Comparison of ENCODE assay signal across 8 cellular contexts in genomic region chr1:173478099-173478555, GRCh38. TPM values are rescaled to one million over a fixed set of nuclear protein-coding genes. Genes with fewer than 3 reads are reported as not detected.
DNase-seq lines count a peak whose midpoint lies in the region; ATAC-seq and TF ChIP-seq lines count a peak whose summit lies in the region.

No MANE protein-coding gene starts in this region.

- no peak overlapping the region for H3K18ac ChIP-seq in H9 (ENCODE audit: insufficient read length, low read depth, low read length)

- H3K4me2 ChIP-seq in H9 (ENCODE audit: insufficient read depth, insufficient read length, low read length), result peak overlapping the region; percentile 97

- no peak overlapping the region for H2BK120ac ChIP-seq in H9 (ENCODE audit: low read depth, low read length, poor library complexity, severe bottlenecking)

- no peaks in the 10 kb centered on the region for H3K9me3 ChIP-seq in H9 (ENCODE audit: control insufficient read depth, low read depth, low read length)

- peaks cover 25% of the 10 kb centered on the region; the same call in 1 of the 2 replicates for H3K79me2 ChIP-seq in H9 (ENCODE audit: insufficient read depth, low read length)

- no peak overlapping the region for H4K5ac ChIP-seq in H9 (ENCODE audit: insufficient read length, low read depth, low read length)

- peaks cover 18% of the 10 kb centered on the region for H3K23me2 ChIP-seq in H9 (ENCODE audit: insufficient read length, low read depth, low read length, poor library complexity, severe bottlenecking)

- no peaks in the 10 kb centered on the region for H3K79me1 ChIP-seq in H9 (ENCODE audit: insufficient read depth, low read depth, low read length, poor library complexity, severe bottlenecking)

- H3K4me3 Mint-ChIP-seq in H9 (peak overlapping the region; percentile 94 to 98), mesothelial cell of epicardium (peak overlapping the region; percentile 92), type B pancreatic cell (peak overlapping the region; percentile 95)

- H3K27ac Mint-ChIP-seq in H9, result peak overlapping the region; percentile 17 to 95 (median 51); a peak in 6 of 7 replicates
- peak overlapping the region; percentile 92 for H3K27ac Mint-ChIP-seq in mesothelial cell of epicardium
- peak overlapping the region; percentile 88 for H3K27ac Mint-ChIP-seq in type B pancreatic cell

- H2BK5ac ChIP-seq in H9 (ENCODE audit: insufficient read length, low read length), result peak overlapping the region; percentile 98

- no peak overlapping the region for H2AK5ac ChIP-seq in H9 (ENCODE audit: insufficient read length, low read length)

- no peak overlapping the region for H4K8ac ChIP-seq in H9 (replicated peaks; ENCODE audit: insufficient read length, low read depth, low read length)

- peak overlapping the region; percentile 100 for H4K91ac ChIP-seq in H9 (ENCODE audit: insufficient read length, low read depth, low read length)

- DNase-seq in AG10803 (ENCODE audit: low read depth) (peak; percentile 70), H9 (no peak), epithelial cell of esophagus (ENCODE audit: low read depth) (peak; percentile 81), mesothelial cell of epicardium (ENCODE audit: low spot score in 2 of 2, unreplicated experiment in 2 of 2) (no peak), type B pancreatic cell (ENCODE audit: extremely low spot score, unreplicated experiment) (no peak)

- no peak overlapping the region for H2BK15ac ChIP-seq in H9 (ENCODE audit: low read depth, low read length)

- H3K23ac ChIP-seq in H9 (ENCODE audit: insufficient read length, low read depth, low read length), result no peak overlapping the region

- H3K4me3 ChIP-seq in AG10803 (ENCODE audit: low read length) (peak overlapping the region; percentile 76), epithelial cell of esophagus (ENCODE audit: low read length) (peak overlapping the region; percentile 93)

- no peak overlapping the region for H2BK20ac ChIP-seq in H9 (ENCODE audit: low read depth, low read length, poor library complexity, severe bottlenecking)

- ATAC-seq in SK-N-SH treated with all-trans-retinoic acid at 6 μM for 48 hours (peak; percentile 24), GM18858 (IDR thresholded peaks at IDR 0.05; ENCODE audit: unreplicated experiment) (no peak), GM18517 (IDR thresholded peaks at IDR 0.05; ENCODE audit: unreplicated experiment) (no peak)

- H3K9me3 Mint-ChIP-seq in H9, result peaks cover 0 to 3% of the 10 kb centered on the region in 2 experiments; a peak in 2 of 5 replicates
- H3K9me3 Mint-ChIP-seq in mesothelial cell of epicardium, result no peaks in the 10 kb centered on the region
- H3K9me3 Mint-ChIP-seq in type B pancreatic cell, result no peaks in the 10 kb centered on the region

- peak overlapping the region; percentile 99 for H3K56ac ChIP-seq in H9 (ENCODE audit: insufficient read length, low read depth, low read length)

- H3K4me1 ChIP-seq in H9 (ENCODE audit: insufficient read depth, low read length), result no peaks in the 10 kb centered on the region; the same call in 1 of the 2 replicates

- H3K9ac ChIP-seq in H9 (ENCODE audit: extremely low read depth, insufficient read length, low read length), result peak overlapping the region; percentile 100

- H3K27ac ChIP-seq in H9 (ENCODE audit: insufficient read length, low read depth, low read length), result no peak overlapping the region

- H3K4me1 Mint-ChIP-seq in H9, result peaks cover 34 to 46% of the 10 kb centered on the region in 2 experiments
- peaks cover 48% of the 10 kb centered on the region for H3K4me1 Mint-ChIP-seq in mesothelial cell of epicardium
- peaks cover 36% of the 10 kb centered on the region for H3K4me1 Mint-ChIP-seq in type B pancreatic cell (ENCODE audit: unreplicated experiment)

- no peak overlapping the region for H2AFZ ChIP-seq in H9 (ENCODE audit: low read length)

- H3K27me3 Mint-ChIP-seq in H9 (ENCODE audit: low read depth), result no peaks in the 10 kb centered on the region
- H3K27me3 Mint-ChIP-seq in mesothelial cell of epicardium (ENCODE audit: low read depth), result no peaks in the 10 kb centered on the region
- H3K27me3 Mint-ChIP-seq in type B pancreatic cell, result no peaks in the 10 kb centered on the region

- no peak overlapping the region for H3K4ac ChIP-seq in H9 (ENCODE audit: low read depth, low read length)

- H3T11ph ChIP-seq in H9 (ENCODE audit: low read length), result no peak overlapping the region

- no peak for TF ChIP-seq CTCF in AG10803 (conservative IDR thresholded peaks at IDR 0.05; ENCODE audit: low read length)
- no peak for TF ChIP-seq CTCF in H9 (conservative IDR thresholded peaks at IDR 0.05)
- TF ChIP-seq CTCF in epithelial cell of esophagus (IDR thresholded peaks at IDR 0.05; ENCODE audit: insufficient read depth, low read depth, low read length, missing control alignments), result no peak
- no peak for TF ChIP-seq CTCF in mesothelial cell of epicardium (IDR thresholded peaks at IDR 0.05; ENCODE audit: unreplicated experiment)
- TF ChIP-seq CTCF in type B pancreatic cell (conservative IDR thresholded peaks at IDR 0.05), result no peak

- H3K14ac ChIP-seq in H9 (ENCODE audit: insufficient read depth, low read length), result peak overlapping the region; percentile 100

- WGBS in H9 (ENCODE audit: extremely low coverage, insufficient read length, low lambda C conversion rate), result no CpG with 5 or more reads among the region's 9 CpGs

- no peaks in the 10 kb centered on the region for H3K27me3 ChIP-seq in H9 (ENCODE audit: insufficient read depth, low read length)

- H3K36me3 Mint-ChIP-seq in H9 (ENCODE audit: insufficient read depth in 1 of 3, low read depth in 3 of 3) (peaks cover 46 to 61% (median 49%) of the 10 kb centered on the region in 3 experiments), mesothelial cell of epicardium (peaks cover 21% of the 10 kb centered on the region), type B pancreatic cell (peaks cover 36% of the 10 kb centered on the region)

- H2BK12ac ChIP-seq in H9 (ENCODE audit: insufficient read length, low read depth, low read length), result no peak overlapping the region

- no peaks in the 10 kb centered on the region for H4K20me1 ChIP-seq in H9 (ENCODE audit: control insufficient read depth, insufficient read depth, insufficient read length)

TF ChIP-seq in SK-N-SH treated with all-trans-retinoic acid at 6 μM for 48 hours, 23 proteins besides CTCF, POLR2A, EP300 and RAD21 (continues in another document):
- TF ChIP-seq POU6F1 (CRISPR knock-in tag; IDR thresholded peaks at IDR 0.05; ENCODE audit: borderline replicate concordance, low read depth) (no peak), TOX (CRISPR knock-in tag; IDR thresholded peaks at IDR 0.05; ENCODE audit: borderline replicate concordance) (no peak), BACH2 (CRISPR knock-in tag; IDR thresholded peaks at IDR 0.05; ENCODE audit: borderline replicate concordance) (no peak), CSDC2 (CRISPR knock-in tag; IDR thresholded peaks at IDR 0.05) (no peak), CSRNP3 (CRISPR knock-in tag; IDR thresholded peaks at IDR 0.05) (no peak), CREB5 (CRISPR knock-in tag; IDR thresholded peaks at IDR 0.05; ENCODE audit: low read depth) (no peak)

RNA-seq across cellular contexts. Expression of gene PRDX6, which starts 1.0 kb away (rescaled TPM):
- 533 and 541 TPM in 2 replicates for total RNA-seq in H9 (2021)
- total RNA-seq in mesothelial cell of epicardium, result 194 to 211 TPM (median 211 TPM) in 3 replicates
- total RNA-seq in type B pancreatic cell (ENCODE audit: low replicate concordance), result 333 and 411 TPM in 2 replicates

Comparison
In these comparisons a context has a peak if more than half of its experiments do, and no peak if none do; other contexts are left out.
1. DNase-seq: peak in AG10803 (single experiment) and epithelial cell of esophagus (single experiment); none in H9 (single experiment), mesothelial cell of epicardium (0 of 2) and type B pancreatic cell (single experiment).
2. Peak in every context shown above with its lines, with median percentiles within 50 percentile points of each other: H3K27ac Mint-ChIP-seq and H3K4me3 Mint-ChIP-seq.